ENCODE assay signal across 1 cellular context in genomic region chr11:95067828-95068244, GRCh38.
TF ChIP-seq lines count a peak whose summit lies in the region.

No MANE protein-coding gene starts in this region.

TF ChIP-seq in HCT116, 20 proteins besides CTCF, POLR2A, EP300 and RAD21:
- no peak for TF ChIP-seq FOSL1 (IDR thresholded peaks at IDR 0.05; ENCODE audit: low read depth)
